Comparison of ENCODE assay signal across 7 cellular contexts in the genomic region with DNA sequence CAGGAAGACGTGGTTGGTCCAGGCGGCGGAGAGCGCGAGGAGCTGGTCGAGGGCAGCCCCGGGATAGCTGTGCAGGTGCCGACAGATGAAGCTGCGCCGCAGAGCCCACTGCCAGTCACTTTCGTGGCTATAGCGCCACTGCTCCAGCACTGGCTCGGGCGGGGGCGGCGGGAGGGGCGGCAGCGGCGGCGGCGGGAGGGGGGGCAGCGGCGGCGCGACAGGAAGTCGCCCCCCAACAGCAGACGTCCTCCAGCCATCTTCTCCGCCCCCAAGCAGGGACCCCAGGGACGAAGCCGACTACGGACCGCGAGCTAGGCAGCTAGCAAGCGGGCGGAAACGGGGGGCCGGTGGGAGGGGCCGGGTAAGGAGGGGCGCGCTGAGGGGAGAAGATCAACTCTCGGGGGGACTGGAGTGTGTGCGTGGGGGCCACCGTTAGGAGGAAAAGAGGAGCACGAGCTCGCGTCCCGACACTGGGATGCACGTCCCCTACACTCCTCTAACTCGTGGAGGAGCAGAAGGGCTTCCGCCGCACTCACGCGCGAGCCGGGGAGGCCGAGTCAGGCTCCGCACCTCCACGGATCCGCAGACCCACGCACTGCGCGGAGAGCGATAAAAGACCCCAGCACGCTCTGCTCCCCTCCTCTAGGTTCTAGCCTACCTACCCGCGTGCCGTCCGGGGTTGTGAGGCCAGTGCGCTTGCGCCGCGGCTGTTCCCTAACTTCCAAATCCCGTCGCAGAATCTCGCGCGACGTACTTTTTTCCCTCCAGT. TPM values are rescaled to one million over a fixed set of nuclear protein-coding genes. Genes with fewer than 3 reads are reported as not detected.
DNase-seq lines count a peak whose midpoint lies in the region; ATAC-seq and TF ChIP-seq lines count a peak whose summit lies in the region.

A gene (minus strand): TSS at position 686 of the 769 bp plus-strand sequence.

- WGBS in spleen, 5 donors = 0 to 49% (median 3%) methylated on average over 18 to 78 of the region's 78 CpGs

- BruUV-seq in MCF 10A (replicated peaks; lab: Mats Ljungman, UMichigan) = no TSS peak

- intact Hi-C loops in MCF 10A (cut with micrococcal nuclease) (loop anchor here (1.0 kb wide), 1 partner anchor 90 kb away; no protein-coding TSS in a partner anchor), spleen (cut with DNase I; ENCODE audit: low total_unique reads) (no loop called here)

- peaks cover 0 to 5% (median 0%) of the 10 kb centered on the region in 6 donors for H3K36me3 ChIP-seq in spleen

- no peaks in the 10 kb centered on the region for H3K27me3 ChIP-seq in spleen (replicated peaks in 1 of 7)

- peak within 1 kb of the TSS; percentile 91 for H3K27ac Mint-ChIP-seq in MCF 10A (ENCODE audit: low read depth, unreplicated experiment)

- no peaks in the 10 kb centered on the region for H3K9me3 Mint-ChIP-seq in MCF 10A (ENCODE audit: unreplicated experiment)

- TF ChIP-seq POLR2A in spleen (IDR thresholded peaks at IDR 0.05) = peak in 2 of 3 donors; percentile 46 to 72

- peak within 1 kb of the TSS; percentile 64 to 95 (median 92) for H3K27ac ChIP-seq in spleen

- no peaks in the 10 kb centered on the region for H3K36me3 Mint-ChIP-seq in MCF 10A (ENCODE audit: insufficient read depth, unreplicated experiment)

- TF ChIP-seq CTCF in MCF 10A (IDR thresholded peaks at IDR 0.05; ENCODE audit: unreplicated experiment) (no peak), spleen (IDR thresholded peaks at IDR 0.05 in 8 of 11, conservative IDR thresholded peaks at IDR 0.05 in 3 of 11) (peak in 3 of 11 experiments; percentile 19 to 30 (median 26))

- peak within 1 kb of the TSS; percentile 88 for H3K4me3 Mint-ChIP-seq in MCF 10A (ENCODE audit: unreplicated experiment)

- POLR2A ChIA-PET in MCF 10A (lab: Yijun Ruan, JAX) = interaction anchor here (0.6 to 6.6 kb wide), 15 partner anchors 22 to 955 kb away, joined by 3 to 48 read pairs (median 4); a partner anchor contains a TSS

- peak; percentile 78 for DNase-seq in NCI-H1694 (lab: John Stamatoyannopoulos, UW)
- peak; percentile 88 for DNase-seq in UCSD-AML1 (lab: John Stamatoyannopoulos, UW; ENCODE audit: unreplicated experiment)
- peak; percentile 89 for DNase-seq in MCF 10A (ENCODE audit: unreplicated experiment)
- DNase-seq in iPS-NIHi7 (ENCODE audit: extremely low spot score) = peak; percentile 80
- DNase-seq in spleen = peak; percentile 94

- H3K9me3 ChIP-seq in spleen = no peaks in the 10 kb centered on the region

- H3K4me1 ChIP-seq in spleen = peaks cover 0 to 42% (median 9%) of the 10 kb centered on the region in 6 donors

- peaks cover 4% of the 10 kb centered on the region for H3K4me1 Mint-ChIP-seq in MCF 10A (ENCODE audit: insufficient read depth, unreplicated experiment)

- CTCF ChIA-PET in MCF 10A (lab: Yijun Ruan, JAX) = interaction anchor here (0.6 to 1.6 kb wide), 3 partner anchors 146 to 1486 kb away, joined by 3 read pairs; a partner anchor contains a TSS

- peak; percentile 75 for ATAC-seq in GM18520 (IDR thresholded peaks at IDR 0.05; ENCODE audit: unreplicated experiment)
- ATAC-seq in HG02884 (IDR thresholded peaks at IDR 0.05; ENCODE audit: unreplicated experiment) = peak; percentile 26

- H3K27me3 Mint-ChIP-seq in MCF 10A (ENCODE audit: insufficient read depth, unreplicated experiment) = no peaks in the 10 kb centered on the region

- H3K4me3 ChIP-seq in spleen = peak within 1 kb of the TSS; percentile 43 to 85 (median 56)

RNA-seq across cellular contexts. Expression of the gene that starts here (rescaled TPM):
- total RNA-seq in MCF 10A (2022) (12.5 and 16.1 TPM in 2 replicates), spleen (10 to 100 TPM in 5 of 7 donors, 1 to 10 TPM in 2; 8.2 to 13.8 (median 12.5) TPM)
- 10 to 100 TPM in 1 of 3 donors, 1 to 10 TPM in 2; 6.9 to 10.9 (median 9.4) TPM for polyA plus RNA-seq in spleen

Comparison
In these comparisons a context has a peak if more than half of its experiments do, and no peak if none do; other contexts are left out.
1. Peak in every context shown above with its lines: DNase-seq, ATAC-seq, H3K4me3 ChIP-seq and H3K27ac ChIP-seq.